In genomic region chrX:16589826-16590225, GRCh38 we compare ENCODE assay signal across 25 cellular contexts.
"Had no signal": no experiment of that assay in that cellular context is flagged by ENCODE, and none has a peak within 500 bp of the region (broad histone marks: within the 10 kb centered on the region; RNA-seq: fewer than 3 reads in every experiment).

No MANE protein-coding gene starts in this region.

- H3K27ac Mint-ChIP-seq: activated CD4-positive, alpha-beta memory T cell treated with anti-CD3 and anti-CD28 coated beads, Interleukin-2, amount 10 ng/mL, durations not matched to agents 7 days and 5 days; activated CD4-positive, alpha-beta T cell treated with anti-CD3 and anti-CD28 coated beads, Interleukin-2, amount 10 ng/mL, durations not matched to agents 24 days and 14 days; activated naive CD8-positive, alpha-beta T cell treated with anti-CD3 and anti-CD28 coated beads, Interleukin-2, amount 50 U/mL, for 24 hours; activated T-cell treated with anti-CD3 and anti-CD28 coated beads, Interleukin-2, amount 50 U/mL, for 72 hours; naive B cell; stimulated activated memory B cell treated with anti-CD40 and anti-IgM and Interleukin-4, amounts not matched to agents 10 μg/mL and 1 μg/mL and 100 μg/mL, for 72 hours had no signal

- H3K27ac ChIP-seq: body of pancreas, heart right ventricle, lower lobe of right lung, sigmoid colon, stomach, suprapubic skin, VCaP had no signal

- ATAC-seq: activated CD4-positive, CD25-positive, alpha-beta regulatory T cell treated with anti-CD3 and anti-CD28 coated beads, Interleukin-2, amount 50 U/mL, for 24 hours; activated naive CD8-positive, alpha-beta T cell treated with anti-CD3 and anti-CD28 coated beads, Interleukin-2, amount 50 U/mL, for 24 hours; body of pancreas; heart right ventricle; lower lobe of right lung; stimulated activated memory B cell treated with anti-CD40 and anti-IgM and Interleukin-4, amounts not matched to agents 10 μg/mL and 1 μg/mL and 100 μg/mL, for 72 hours had no signal

- H3K27me3 Mint-ChIP-seq: activated CD4-positive, alpha-beta memory T cell treated with anti-CD3 and anti-CD28 coated beads, Interleukin-2, amount 10 ng/mL, durations not matched to agents 7 days and 5 days; activated CD4-positive, alpha-beta T cell treated with anti-CD3 and anti-CD28 coated beads, Interleukin-2, amount 10 ng/mL, durations not matched to agents 24 days and 14 days; activated naive CD8-positive, alpha-beta T cell treated with anti-CD3 and anti-CD28 coated beads, Interleukin-2, amount 50 U/mL, for 24 hours; naive B cell; stimulated activated memory B cell treated with anti-CD40 and anti-IgM and Interleukin-4, amounts not matched to agents 10 μg/mL and 1 μg/mL and 100 μg/mL, for 72 hours had no signal

- H3K9me3 Mint-ChIP-seq: activated CD4-positive, alpha-beta memory T cell treated with anti-CD3 and anti-CD28 coated beads, Interleukin-2, amount 10 ng/mL, durations not matched to agents 7 days and 5 days; activated CD4-positive, alpha-beta T cell treated with anti-CD3 and anti-CD28 coated beads, Interleukin-2, amount 10 ng/mL, durations not matched to agents 24 days and 14 days; activated naive CD8-positive, alpha-beta T cell treated with anti-CD3 and anti-CD28 coated beads, Interleukin-2, amount 50 U/mL, for 24 hours; stimulated activated memory B cell treated with anti-CD40 and anti-IgM and Interleukin-4, amounts not matched to agents 10 μg/mL and 1 μg/mL and 100 μg/mL, for 72 hours had no signal

- H3K4me1 ChIP-seq: body of pancreas, lower lobe of right lung, sigmoid colon, stomach, suprapubic skin had no signal

- H3K36me3 ChIP-seq: lower lobe of right lung, sigmoid colon, stomach, suprapubic skin, tibial nerve had no signal

- FAIRE-seq: colon, kidney had no signal

- DNase-seq: activated CD4-positive, alpha-beta memory T cell treated with anti-CD3 and anti-CD28 coated beads, Interleukin-2, amount 10 ng/mL, durations not matched to agents 7 days and 5 days; activated CD4-positive, alpha-beta T cell treated with anti-CD3 and anti-CD28 coated beads, Interleukin-2, amount 10 ng/mL, durations not matched to agents 24 days and 14 days; activated gamma-delta T cell; activated naive CD4-positive, alpha-beta T cell treated with anti-CD3 and anti-CD28 coated beads, Interleukin-2, amount 50 U/mL, for 16 hours; activated naive CD8-positive, alpha-beta T cell treated with anti-CD3 and anti-CD28 coated beads, Interleukin-2, amount 50 U/mL, for 24 hours; activated T-cell treated with anti-CD3 and anti-CD28 coated beads, Interleukin-2, amount 50 U/mL, for 72 hours; body of pancreas; central memory CD4-positive, alpha-beta T cell; effector memory CD4-positive, alpha-beta T cell; heart right ventricle; kidney; lower lobe of right lung; naive B cell; occipital lobe; sigmoid colon; stimulated activated CD4-positive, alpha-beta T cell treated with anti-CD3 and anti-CD28 coated beads, Interleukin-15, amount 100 ng/mL, for 24 hours; stomach had no signal

- H3K9me3 ChIP-seq: body of pancreas, lower lobe of right lung, sigmoid colon, stomach, suprapubic skin, tibial nerve had no signal

- H3K4me1 Mint-ChIP-seq: naive B cell; neural crest cell; stimulated activated memory B cell treated with anti-CD40 and anti-IgM and Interleukin-4, amounts not matched to agents 10 μg/mL and 1 μg/mL and 100 μg/mL, for 72 hours had no signal

- H3K4me3 Mint-ChIP-seq: activated CD4-positive, alpha-beta memory T cell treated with anti-CD3 and anti-CD28 coated beads, Interleukin-2, amount 10 ng/mL, durations not matched to agents 7 days and 5 days; activated CD4-positive, alpha-beta T cell treated with anti-CD3 and anti-CD28 coated beads, Interleukin-2, amount 10 ng/mL, durations not matched to agents 24 days and 14 days; activated naive CD8-positive, alpha-beta T cell treated with anti-CD3 and anti-CD28 coated beads, Interleukin-2, amount 50 U/mL, for 24 hours; naive B cell; neural crest cell; stimulated activated memory B cell treated with anti-CD40 and anti-IgM and Interleukin-4, amounts not matched to agents 10 μg/mL and 1 μg/mL and 100 μg/mL, for 72 hours had no signal

- H3K4me3 ChIP-seq: body of pancreas, heart right ventricle, lower lobe of right lung, sigmoid colon, smooth muscle cell, stomach, suprapubic skin, tibial nerve had no signal

- H3K4me2 ChIP-seq: smooth muscle cell had no signal

- H3K27me3 ChIP-seq: body of pancreas, sigmoid colon, stomach, suprapubic skin, tibial nerve had no signal
